19 cellular contexts compared by ENCODE assay signal in genomic region chr6:3386374-3386857, GRCh38.
DNase-seq lines count a peak whose midpoint lies in the region; ATAC-seq and TF ChIP-seq lines count a peak whose summit lies in the region.
"Had no signal": no experiment of that assay in that cellular context is flagged by ENCODE, and none has a peak within 500 bp of the region (broad histone marks: within the 10 kb centered on the region; RNA-seq: fewer than 3 reads in every experiment).

No MANE protein-coding gene starts in this region.

- intact Hi-C loops in thyroid gland (cut with DNase I) = no loop called here

- H3K4me3 Mint-ChIP-seq in brain = peak overlapping the region in 1 of 5 experiments; percentile 29
- H3K4me3 Mint-ChIP-seq: activated CD4-positive, alpha-beta T cell treated with anti-CD3 and anti-CD28 coated beads for 36 hours; neural progenitor cell had no signal

- H3K4me3 ChIP-seq in gastroesophageal sphincter = no peak overlapping the region
- H3K4me3 ChIP-seq in thyroid gland (replicated peaks in 1 of 3) = no peak overlapping the region
- H3K4me3 ChIP-seq: BLaER1 treated with 17β-estradiol and CSF1 and Interleukin-3, amounts not matched to agents 10 nM and 100 nM; lung; neural progenitor cell had no signal

- H3K4me1 Mint-ChIP-seq in brain = peaks cover 62% of the 10 kb centered on the region
- H3K4me1 Mint-ChIP-seq: activated CD4-positive, alpha-beta T cell treated with anti-CD3 and anti-CD28 coated beads for 36 hours had no signal

- peak overlapping the region in 4 of 5 experiments; percentile 44 to 93 (median 64) for H3K27ac Mint-ChIP-seq in brain
- H3K27ac Mint-ChIP-seq: activated CD4-positive, alpha-beta T cell treated with anti-CD3 and anti-CD28 coated beads for 36 hours had no signal

- H3K27me3 Mint-ChIP-seq in brain = no peaks in the 10 kb centered on the region
- H3K27me3 Mint-ChIP-seq: activated CD4-positive, alpha-beta T cell treated with anti-CD3 and anti-CD28 coated beads for 36 hours had no signal

- H3K36me3 ChIP-seq in gastroesophageal sphincter = no peaks in the 10 kb centered on the region
- H3K36me3 ChIP-seq in thyroid gland = no peaks in the 10 kb centered on the region
- H3K36me3 ChIP-seq: neural progenitor cell had no signal

- ATAC-seq in gastroesophageal sphincter = peak; percentile 15
- ATAC-seq: activated CD4-positive, alpha-beta T cell treated with anti-CD3 and anti-CD28 coated beads for 36 hours had no signal

- no CpG with 5 or more reads among the region's 11 CpGs for WGBS in gastroesophageal sphincter (ENCODE audit: low coverage in 1 of 2), 2 donors
- WGBS in thyroid gland, 2 donors = 89 to 94% methylated on average over 7 to 11 of the region's 11 CpGs

- H3K27me3 ChIP-seq in gastroesophageal sphincter (no peaks in the 10 kb centered on the region), thyroid gland (no peaks in the 10 kb centered on the region)
- H3K27me3 ChIP-seq: BLaER1 treated with 17β-estradiol and CSF1 and Interleukin-3, amounts not matched to agents 10 nM and 100 nM; neural progenitor cell had no signal

- H3K36me3 Mint-ChIP-seq in brain = peaks cover 30% of the 10 kb centered on the region

- peaks cover 0 to 7% (median 0%) of the 10 kb centered on the region in 5 experiments for H3K9me3 Mint-ChIP-seq in brain

- H3K27ac ChIP-seq in gastroesophageal sphincter = peak overlapping the region in 3 of 4 donors; percentile 13 to 66 (median 62)
- peak overlapping the region in 2 of 3 donors; percentile 65 to 87 for H3K27ac ChIP-seq in thyroid gland
- H3K27ac ChIP-seq: BLaER1 treated with 17β-estradiol and CSF1 and Interleukin-3, amounts not matched to agents 10 nM and 100 nM; neural progenitor cell had no signal

- no peak for TF ChIP-seq EP300 in gastroesophageal sphincter (IDR thresholded peaks at IDR 0.05)

- DNase-seq in occipital lobe (lab: John Stamatoyannopoulos, UW) (peak; percentile 82), thyroid gland (peak in 1 of 2 donors; percentile 39), NOMO-1 treated with dmso at 0.1 percent for 144 hours (lab: John Stamatoyannopoulos, UW; ENCODE audit: unreplicated experiment) (no peak)
- no peak for DNase-seq in activated CD4-positive, CD25-positive, alpha-beta regulatory T cell treated with anti-CD3 and anti-CD28 coated beads, Interleukin-2, amount 50 U/mL, for 72 hours
- DNase-seq in stimulated activated CD4-positive, alpha-beta T cell treated with anti-CD3 and anti-CD28 coated beads, Interleukin-2, amount 100 ng/mL, for 24 hours = no peak
- DNase-seq: activated CD4-positive, alpha-beta T cell treated with anti-CD3 and anti-CD28 coated beads for 36 hours; activated CD8-positive, alpha-beta memory T cell treated with anti-CD3 and anti-CD28 coated beads, Interleukin-2, amount 50 U/mL, for 48 hours; activated naive CD4-positive, alpha-beta T cell treated with Interleukin-2 at 50 U/mL for 16 hours; DND-41; effector CD4-positive, alpha-beta T cell; GOT3; NCI-H187 treated with DMSO at 0.1 percent for 48 hours; NCI-H446 treated with DMSO at 0.1 percent for 48 hours; T-helper 9 cell had no signal

- peaks cover 0 to 54% (median 12%) of the 10 kb centered on the region in 3 donors for H3K4me1 ChIP-seq in gastroesophageal sphincter
- peaks cover 37 to 55% of the 10 kb centered on the region in 2 donors for H3K4me1 ChIP-seq in thyroid gland

- TF ChIP-seq POLR2A in gastroesophageal sphincter (IDR thresholded peaks at IDR 0.05) (no peak), thyroid gland (IDR thresholded peaks at IDR 0.05) (no peak)

- no peak for TF ChIP-seq CTCF in brain (conservative IDR thresholded peaks at IDR 0.05)
- no peak for TF ChIP-seq CTCF in gastroesophageal sphincter (IDR thresholded peaks at IDR 0.05)
- no peak for TF ChIP-seq CTCF in thyroid gland (IDR thresholded peaks at IDR 0.05)

- H3K9me3 ChIP-seq in gastroesophageal sphincter (no peaks in the 10 kb centered on the region), thyroid gland (no peaks in the 10 kb centered on the region)
- H3K9me3 ChIP-seq: BLaER1 treated with 17β-estradiol and CSF1 and Interleukin-3, amounts not matched to agents 10 nM and 100 nM had no signal
